ENCODE assay signal across 8 cellular contexts in the genomic region with DNA sequence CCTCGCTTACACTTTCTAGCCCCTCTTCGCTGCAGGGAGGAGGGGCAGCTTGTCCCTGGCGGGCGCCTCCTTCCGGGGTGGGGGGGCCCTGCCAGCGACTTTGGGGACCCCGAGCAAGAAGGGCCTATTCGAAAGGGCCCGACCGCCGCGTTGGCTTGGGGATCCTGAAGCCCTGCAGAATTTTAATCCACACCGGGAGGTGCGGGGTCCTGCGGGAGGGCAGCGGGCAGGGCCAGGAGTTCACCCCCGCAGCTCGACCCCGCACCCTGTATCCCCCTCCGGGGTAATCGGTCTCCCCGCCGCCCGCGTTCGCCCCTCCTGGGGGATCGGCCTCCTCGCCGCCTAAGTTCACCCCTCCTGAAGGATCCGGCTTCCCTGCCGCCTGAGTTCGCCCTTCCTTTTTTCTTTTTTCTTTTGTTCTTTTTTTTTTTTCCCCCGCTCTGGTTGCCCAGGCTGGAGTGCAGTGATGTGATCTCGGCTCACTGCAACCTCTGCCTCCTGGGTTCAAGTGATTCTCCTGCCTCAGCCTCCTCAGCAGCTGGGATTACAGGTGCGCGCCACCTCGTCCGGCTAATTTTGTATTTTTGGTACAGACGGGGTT. TPM values are rescaled to one million over a fixed set of nuclear protein-coding genes. Genes with fewer than 3 reads are reported as not detected.
DNase-seq lines count a peak whose midpoint lies in the region; ATAC-seq and TF ChIP-seq lines count a peak whose summit lies in the region.

No MANE protein-coding gene starts in this region.

- H3K9me3 Mint-ChIP-seq in activated CD8-positive, alpha-beta memory T cell treated with anti-CD3 and anti-CD28 coated beads, Interleukin-2, amount 10 ng/mL, durations not matched to agents 7 days and 5 days (ENCODE audit: low read depth), result no peaks in the 10 kb centered on the region
- H3K9me3 Mint-ChIP-seq in activated naive CD8-positive, alpha-beta T cell treated with anti-CD3 and anti-CD28 coated beads for 36 hours, result no peaks in the 10 kb centered on the region

- H3K9me3 ChIP-seq in thoracic aorta, result no peaks in the 10 kb centered on the region

- H3K4me3 Mint-ChIP-seq in activated CD8-positive, alpha-beta memory T cell treated with anti-CD3 and anti-CD28 coated beads, Interleukin-2, amount 10 ng/mL, durations not matched to agents 7 days and 5 days, result peak overlapping the region; percentile 96
- H3K4me3 Mint-ChIP-seq in activated naive CD8-positive, alpha-beta T cell treated with anti-CD3 and anti-CD28 coated beads for 36 hours, result peak overlapping the region; percentile 99

- no peak for DNase-seq in activated CD8-positive, alpha-beta memory T cell treated with anti-CD3 and anti-CD28 coated beads, Interleukin-2, amount 10 ng/mL, durations not matched to agents 7 days and 5 days
- DNase-seq in activated CD8-positive, alpha-beta memory T cell treated with anti-CD3 and anti-CD28 coated beads for 24 hours, result no peak
- DNase-seq in activated naive CD8-positive, alpha-beta T cell treated with anti-CD3 and anti-CD28 coated beads for 36 hours, result no peak
- DNase-seq in thoracic aorta (ENCODE audit: low spot score), result no peak
- DNase-seq in GM19240 (ENCODE audit: insufficient read length, low spot score), result no peak
- no peak for DNase-seq in 8988T
- DNase-seq in globus pallidus (ENCODE audit: low spot score), result no peak

- CTCF ChIA-PET in activated CD8-positive, alpha-beta memory T cell treated with anti-CD3 and anti-CD28 coated beads, Interleukin-2, amount 10 ng/mL, durations not matched to agents 7 days and 5 days (lab: Charles Lee), result interaction anchor here (1.0 to 4.8 kb wide), 10 partner anchors 8 to 198 kb away, joined by 3 to 50 read pairs (median 4); no protein-coding TSS in a partner anchor

- no peaks in the 10 kb centered on the region for H3K27me3 ChIP-seq in layer of hippocampus (ENCODE audit: control insufficient read depth, insufficient read depth, low read length)
- no peaks in the 10 kb centered on the region for H3K27me3 ChIP-seq in thoracic aorta (replicated peaks; ENCODE audit: insufficient read depth)

- peak overlapping the region; percentile 90 for H3K27ac Mint-ChIP-seq in activated CD8-positive, alpha-beta memory T cell treated with anti-CD3 and anti-CD28 coated beads, Interleukin-2, amount 10 ng/mL, durations not matched to agents 7 days and 5 days
- H3K27ac Mint-ChIP-seq in activated naive CD8-positive, alpha-beta T cell treated with anti-CD3 and anti-CD28 coated beads for 36 hours, result peak overlapping the region; percentile 90

- ATAC-seq in activated CD8-positive, alpha-beta memory T cell treated with anti-CD3 and anti-CD28 coated beads, Interleukin-2, amount 10 ng/mL, durations not matched to agents 7 days and 5 days, result no peak
- ATAC-seq in thoracic aorta (ENCODE audit: insufficient number of reproducible peaks, low FRiP score, low read depth), result no peak

- no peak for TF ChIP-seq CTCF in thoracic aorta (IDR thresholded peaks at IDR 0.05)

- H3K4me1 Mint-ChIP-seq in activated CD8-positive, alpha-beta memory T cell treated with anti-CD3 and anti-CD28 coated beads, Interleukin-2, amount 10 ng/mL, durations not matched to agents 7 days and 5 days, result peaks cover 41% of the 10 kb centered on the region
- H3K4me1 Mint-ChIP-seq in activated naive CD8-positive, alpha-beta T cell treated with anti-CD3 and anti-CD28 coated beads for 36 hours, result peaks cover 42% of the 10 kb centered on the region

- peak overlapping the region; percentile 90 for H3K4me3 ChIP-seq in thoracic aorta

- peak overlapping the region; percentile 98 for H3K27ac ChIP-seq in layer of hippocampus (ENCODE audit: low read depth, low read length)
- peak overlapping the region; percentile 87 to 90 for H3K27ac ChIP-seq in thoracic aorta

- no peaks in the 10 kb centered on the region for H3K27me3 Mint-ChIP-seq in activated CD8-positive, alpha-beta memory T cell treated with anti-CD3 and anti-CD28 coated beads, Interleukin-2, amount 10 ng/mL, durations not matched to agents 7 days and 5 days
- no peaks in the 10 kb centered on the region for H3K27me3 Mint-ChIP-seq in activated naive CD8-positive, alpha-beta T cell treated with anti-CD3 and anti-CD28 coated beads for 36 hours

- peaks cover 10% of the 10 kb centered on the region for H3K36me3 ChIP-seq in thoracic aorta

- peaks cover 26% of the 10 kb centered on the region for H3K36me3 Mint-ChIP-seq in activated CD8-positive, alpha-beta memory T cell treated with anti-CD3 and anti-CD28 coated beads, Interleukin-2, amount 10 ng/mL, durations not matched to agents 7 days and 5 days
- H3K36me3 Mint-ChIP-seq in activated naive CD8-positive, alpha-beta T cell treated with anti-CD3 and anti-CD28 coated beads for 36 hours, result peaks cover 31% of the 10 kb centered on the region

- H3K4me1 ChIP-seq in thoracic aorta (ENCODE audit: control insufficient read depth in 1 of 2, low read depth in 2 of 2), result peaks cover 43 to 60% of the 10 kb centered on the region in 2 donors

RNA-seq across cellular contexts. Expression of a gene that starts 0.7 kb away (rescaled TPM):
- 100 to 1,000 TPM; 200 to 202 TPM for total RNA-seq in activated CD8-positive, alpha-beta memory T cell treated with anti-CD3 and anti-CD28 coated beads, Interleukin-2, amount 10 ng/mL, durations not matched to agents 7 days and 5 days
- 100 to 1,000 TPM; 147 to 153 TPM for total RNA-seq in activated naive CD8-positive, alpha-beta T cell treated with anti-CD3 and anti-CD28 coated beads for 36 hours
- total RNA-seq in thoracic aorta, result 10 to 100 TPM; 37.8 to 50.9 TPM

RNA-seq across cellular contexts. Expression of a gene that starts 1.3 kb away (rescaled TPM):
- 10 to 100 TPM in 1 of 2 experiments, 1 to 10 TPM in 1; 7.2 to 10.1 TPM for total RNA-seq in activated CD8-positive, alpha-beta memory T cell treated with anti-CD3 and anti-CD28 coated beads, Interleukin-2, amount 10 ng/mL, durations not matched to agents 7 days and 5 days
- total RNA-seq in activated naive CD8-positive, alpha-beta T cell treated with anti-CD3 and anti-CD28 coated beads for 36 hours, result 10 to 100 TPM; 12.4 to 12.6 TPM
- total RNA-seq in thoracic aorta, result 1 to 10 TPM; 3.1 to 6.1 TPM

RNA-seq across cellular contexts. Expression of a gene that starts 44.4 kb away (rescaled TPM):
- total RNA-seq in activated CD8-positive, alpha-beta memory T cell treated with anti-CD3 and anti-CD28 coated beads, Interleukin-2, amount 10 ng/mL, durations not matched to agents 7 days and 5 days, result 100 to 1,000 TPM; 196 to 201 TPM
- 100 to 1,000 TPM; 230 to 232 TPM for total RNA-seq in activated naive CD8-positive, alpha-beta T cell treated with anti-CD3 and anti-CD28 coated beads for 36 hours
- total RNA-seq in thoracic aorta, result 10 to 100 TPM; 69.7 to 96.3 TPM

RNA-seq across cellular contexts. Expression of a gene that starts 55.9 kb away (rescaled TPM):
- 100 to 1,000 TPM; 110 to 127 TPM for total RNA-seq in activated CD8-positive, alpha-beta memory T cell treated with anti-CD3 and anti-CD28 coated beads, Interleukin-2, amount 10 ng/mL, durations not matched to agents 7 days and 5 days
- total RNA-seq in activated naive CD8-positive, alpha-beta T cell treated with anti-CD3 and anti-CD28 coated beads for 36 hours, result 10 to 100 TPM; 92.0 to 96.0 TPM
- 100 to 1,000 TPM in 1 of 2 donors, 10 to 100 TPM in 1; 81.4 to 116 TPM for total RNA-seq in thoracic aorta
